In genomic region chr3:195905970-195906864, GRCh38 we compare ENCODE assay signal across 8 cellular contexts. TPM values are rescaled to one million over a fixed set of nuclear protein-coding genes. Genes with fewer than 3 reads are reported as not detected.
DNase-seq lines count a peak whose midpoint lies in the region; ATAC-seq and TF ChIP-seq lines count a peak whose summit lies in the region.

No MANE protein-coding gene starts in this region.

- peaks cover 75% of the 10 kb centered on the region for H3K4me1 Mint-ChIP-seq in activated B cell treated with CpG ODN at 0.5 μM for 24 hours
- peaks cover 62 to 64% of the 10 kb centered on the region in 2 donors for H3K4me1 Mint-ChIP-seq in immature natural killer cell

- H3K27ac Mint-ChIP-seq in activated B cell treated with CpG ODN at 0.5 μM for 24 hours (peak overlapping the region; percentile 100), immature natural killer cell (peak overlapping the region; percentile 99 to 100 (median 100))

- no peaks in the 10 kb centered on the region for H3K9me3 Mint-ChIP-seq in activated B cell treated with CpG ODN at 0.5 μM for 24 hours
- H3K9me3 Mint-ChIP-seq in immature natural killer cell: no peaks in the 10 kb centered on the region

- TF ChIP-seq CTCF in activated B cell treated with CpG ODN at 0.5 μM for 24 hours (IDR thresholded peaks at IDR 0.05): no peak

- H3K4me3 Mint-ChIP-seq in activated B cell treated with CpG ODN at 0.5 μM for 24 hours: peak overlapping the region; percentile 85
- H3K4me3 Mint-ChIP-seq in immature natural killer cell: peak overlapping the region; percentile 88 to 99 (median 98)

- ATAC-seq in activated B cell treated with CpG ODN at 0.5 μM for 24 hours (ENCODE audit: low read depth): no peak
- ATAC-seq in HG03175 (IDR thresholded peaks at IDR 0.05; ENCODE audit: unreplicated experiment): no peak

- POLR2A ChIA-PET in activated B cell treated with CpG ODN at 0.5 μM for 24 hours (lab: Charles Lee): interaction anchor here (0.6 to 6.0 kb wide), 5 partner anchors 10 to 1234 kb away, joined by 3 to 217 read pairs (median 4); partner anchors contain the start of gene PPP1R2

- intact Hi-C loops in activated B cell treated with CpG ODN at 0.5 μM for 24 hours (cut with micrococcal nuclease): loop anchor here (2.0 to 10.0 kb wide), 10 partner anchors 159 to 1769 kb away; partner anchors contain the start of genes ACAP2, ATP13A3, FAM43A and HES1

- H3K27me3 Mint-ChIP-seq in activated B cell treated with CpG ODN at 0.5 μM for 24 hours (no peaks in the 10 kb centered on the region), immature natural killer cell (ENCODE audit: low read depth in 3 of 3) (peaks cover 16 to 18% (median 17%) of the 10 kb centered on the region in 3 donors)

- H3K36me3 Mint-ChIP-seq in activated B cell treated with CpG ODN at 0.5 μM for 24 hours (ENCODE audit: low read depth) (peaks cover 2% of the 10 kb centered on the region), immature natural killer cell (peaks cover 0 to 3% (median 0%) of the 10 kb centered on the region in 3 donors)

- DNase-seq in stimulated activated CD4-positive, alpha-beta T cell treated with anti-CD3 and anti-CD28 coated beads, Interleukin-4, amount 100 ng/mL, for 24 hours: peak; percentile 20
- no peak for DNase-seq in stimulated activated CD4-positive, alpha-beta T cell treated with anti-CD3 and anti-CD28 coated beads, Interleukin-1b, Interleukin-23, amount 100 ng/mL, for 48 hours
- DNase-seq in activated B cell treated with CpG ODN at 0.5 μM for 24 hours: no peak
- DNase-seq in immature natural killer cell: no peak
- DNase-seq in activated CD4-positive, CD25-positive, alpha-beta regulatory T cell treated with anti-CD3 and anti-CD28 coated beads, Interleukin-2, amount 50 U/mL, for 72 hours: no peak
- no peak for DNase-seq in amygdala (lab: John Stamatoyannopoulos, UW)
- DNase-seq in NCI-H82 (lab: John Stamatoyannopoulos, UW): no peak

- CTCF ChIA-PET in activated B cell treated with CpG ODN at 0.5 μM for 24 hours (lab: Charles Lee): interaction anchor here (0.6 to 3.6 kb wide), 4 partner anchors 11 to 774 kb away, joined by 3 to 87 read pairs (median 8); no protein-coding TSS in a partner anchor

RNA-seq across cellular contexts. Expression of gene TNK2, which starts 2.1 kb away (rescaled TPM):
- total RNA-seq in activated B cell treated with CpG ODN at 0.5 μM for 24 hours: 108 and 132 TPM in 2 replicates
- polyA plus RNA-seq in immature natural killer cell: 1 to 10 TPM; 1.4 to 4.9 (median 1.6) TPM
